ENCODE assay signal across 24 cellular contexts in the genomic region with DNA sequence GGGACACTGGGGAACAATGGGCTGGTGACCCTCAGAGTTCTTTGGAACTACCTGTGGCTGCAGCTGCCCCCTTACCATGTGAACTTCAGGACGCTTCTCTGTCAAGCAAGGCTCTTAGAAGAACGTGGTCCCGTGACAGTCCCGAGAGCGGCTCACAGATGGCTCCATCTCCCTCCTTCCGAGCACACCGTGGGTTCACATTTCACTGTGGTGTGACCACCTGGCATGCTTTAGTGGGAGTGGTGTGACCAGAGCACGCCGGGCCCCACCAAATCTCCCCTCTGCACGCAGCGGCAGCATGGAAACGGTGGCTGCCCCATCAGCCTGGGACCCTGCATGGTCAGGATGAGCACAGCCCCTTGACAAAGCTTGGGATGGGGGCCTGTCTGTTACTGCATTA. TPM values are rescaled to one million over a fixed set of nuclear protein-coding genes. Genes with fewer than 3 reads are reported as not detected.
A peak's percentile ranks its signal among the peaks of the same experiment; 100 is the strongest.
DNase-seq lines count a peak whose midpoint lies in the region; ATAC-seq, FAIRE-seq and TF ChIP-seq lines count a peak whose summit lies in the region.
"Had no signal": no experiment of that assay in that cellular context is flagged by ENCODE, and none has a peak within 500 bp of the region (broad histone marks: within the 10 kb centered on the region; RNA-seq: fewer than 3 reads in every experiment).

No MANE protein-coding gene starts in this region.

- H3K79me1 ChIP-seq in trophoblast cell (ENCODE audit: low read length) = no peaks in the 10 kb centered on the region

- H2BK120ac ChIP-seq in trophoblast cell (ENCODE audit: insufficient read depth, low read length, poor library complexity) = no peak overlapping the region

- WGBS in trophoblast cell (ENCODE audit: extremely low coverage, insufficient coverage, insufficient read length) = no CpG with 5 or more reads among the region's 12 CpGs

- H3K36me3 ChIP-seq in BLaER1 (no peaks in the 10 kb centered on the region), kidney (ENCODE audit: control insufficient read depth in 1 of 2, insufficient read depth in 2 of 2, low read length in 2 of 2) (no peaks in the 10 kb centered on the region), trophoblast cell (ENCODE audit: control insufficient read depth in 1 of 2, insufficient read depth in 2 of 2, low read length in 2 of 2) (no peaks in the 10 kb centered on the region), MG63 (no peaks in the 10 kb centered on the region)
- H3K36me3 ChIP-seq: BE2C; BLaER1 treated with 17β-estradiol and CSF1 and Interleukin-3, amounts not matched to agents 10 nM and 100 nM had no signal

- FAIRE-seq in kidney (lab: Jason Lieb, UNC) = no peak
- FAIRE-seq: A549, D721Med, G401.6, GM12891, GM19239 had no signal

- no peak overlapping the region for H2BK12ac ChIP-seq in trophoblast cell (ENCODE audit: low read length)

- no peak overlapping the region for H2AFZ ChIP-seq in trophoblast cell (ENCODE audit: insufficient read depth, low read length, poor library complexity)

- no peaks in the 10 kb centered on the region for H3K27me3 Mint-ChIP-seq in activated naive CD4-positive, alpha-beta T cell treated with anti-CD3 and anti-CD28 coated beads, Interleukin-2, amount 10 ng/mL, durations not matched to agents 7 days and 5 days
- H3K27me3 Mint-ChIP-seq: CD4-positive, alpha-beta T cell had no signal

- H4K12ac ChIP-seq in trophoblast cell (ENCODE audit: low read depth, low read length) = no peak overlapping the region

- peaks cover 21% of the 10 kb centered on the region for H3K9me3 ChIP-seq in BLaER1
- H3K9me3 ChIP-seq in kidney (ENCODE audit: control insufficient read depth in 1 of 2, low read length in 2 of 2) = no peaks in the 10 kb centered on the region
- peaks cover 9% of the 10 kb centered on the region for H3K9me3 ChIP-seq in trophoblast cell (ENCODE audit: insufficient read depth, low read depth, low read length)
- H3K9me3 ChIP-seq in MG63 = no peaks in the 10 kb centered on the region
- H3K9me3 ChIP-seq: A549, BE2C, Caco-2 had no signal

- no peak overlapping the region for H2BK5ac ChIP-seq in trophoblast cell (ENCODE audit: low read depth, low read length, poor library complexity)

- intact Hi-C loops in kidney (cut with DNase I) = no loop called here

- H4K8ac ChIP-seq in trophoblast cell (ENCODE audit: low read depth, low read length) = no peak overlapping the region

- H4K91ac ChIP-seq in trophoblast cell (ENCODE audit: low read depth, low read length) = no peak overlapping the region

- H3K27ac ChIP-seq in BLaER1 (no peak overlapping the region), kidney (ENCODE audit: low read depth in 2 of 2, low read length in 2 of 2) (no peak overlapping the region), trophoblast cell (ENCODE audit: low read depth, low read length) (no peak overlapping the region)
- H3K27ac ChIP-seq: 22Rv1; A549; BLaER1 treated with 17β-estradiol and CSF1 and Interleukin-3, amounts not matched to agents 10 nM and 100 nM; C4-2B had no signal

- H3K27me3 ChIP-seq in BLaER1 (no peaks in the 10 kb centered on the region), trophoblast cell (ENCODE audit: insufficient read depth, low read length) (no peaks in the 10 kb centered on the region), MG63 (no peaks in the 10 kb centered on the region)
- H3K27me3 ChIP-seq: BE2C had no signal

- no peak overlapping the region for H3K4me3 Mint-ChIP-seq in activated naive CD4-positive, alpha-beta T cell treated with anti-CD3 and anti-CD28 coated beads, Interleukin-2, amount 10 ng/mL, durations not matched to agents 7 days and 5 days
- H3K4me3 Mint-ChIP-seq: CD4-positive, alpha-beta T cell; CD8-positive, alpha-beta T cell had no signal

- H3K4me1 ChIP-seq in BLaER1 (peaks cover 73% of the 10 kb centered on the region), kidney (ENCODE audit: control insufficient read depth in 1 of 2, insufficient read depth in 1 of 2, low read depth in 1 of 2, low read length in 2 of 2) (no peaks in the 10 kb centered on the region), trophoblast cell (ENCODE audit: control insufficient read depth in 1 of 2, insufficient read depth in 2 of 2, low read length in 2 of 2) (no peaks in the 10 kb centered on the region)
- H3K4me1 ChIP-seq: A549, BE2C, Caco-2 had no signal

- no peak overlapping the region for H3K14ac ChIP-seq in trophoblast cell (ENCODE audit: low read length)

- H3K79me2 ChIP-seq in trophoblast cell (ENCODE audit: control insufficient read depth, insufficient read depth, low read length, poor library complexity) = no peaks in the 10 kb centered on the region

- peak; percentile 73 for DNase-seq in NCI-H2171 treated with DMSO at 0.1 percent for 48 hours (lab: John Stamatoyannopoulos, UW)
- DNase-seq in kidney = peak; percentile 50
- DNase-seq in trophoblast cell = no peak
- DNase-seq in activated naive CD4-positive, alpha-beta T cell treated with anti-CD3 and anti-CD28 coated beads, Interleukin-2, amount 10 ng/mL, durations not matched to agents 7 days and 5 days = no peak
- DNase-seq in AG08396 (ENCODE audit: low spot score) = no peak
- no peak for DNase-seq in MG63
- DNase-seq: BE2C; Caco-2; Calu3; CD4-positive, alpha-beta T cell; CD8-positive, alpha-beta T cell; DMS79 treated with DMSO at 0.1 percent for 48 hours; GF-D8 had no signal

- no peak for ATAC-seq in HG02678 (IDR thresholded peaks at IDR 0.05; ENCODE audit: unreplicated experiment)
- ATAC-seq: A549; CD8-positive, alpha-beta T cell had no signal

- no peaks in the 10 kb centered on the region for H3K9me3 Mint-ChIP-seq in activated naive CD4-positive, alpha-beta T cell treated with anti-CD3 and anti-CD28 coated beads, Interleukin-2, amount 10 ng/mL, durations not matched to agents 7 days and 5 days

- H4K20me1 ChIP-seq in BLaER1 = no peaks in the 10 kb centered on the region

- TF ChIP-seq CTCF in kidney (IDR thresholded peaks at IDR 0.05; ENCODE audit: borderline replicate concordance, extremely low read depth, insufficient read depth) = no peak

- H3K4ac ChIP-seq in trophoblast cell (ENCODE audit: low read depth, low read length) = no peak overlapping the region

- H3K4me2 ChIP-seq in BLaER1 (0 out of 2 replicates have a peak overlapping the region, but pooled peaks have one; percentile 27), trophoblast cell (ENCODE audit: low read length) (no peak overlapping the region)
- H3K4me2 ChIP-seq: A549 had no signal

- no peak overlapping the region for H3K23ac ChIP-seq in trophoblast cell (ENCODE audit: low read length)

- H3K4me3 ChIP-seq in BLaER1 (no peak overlapping the region), kidney (ENCODE audit: low read length in 2 of 2) (no peak overlapping the region), trophoblast cell (ENCODE audit: low read depth, low read length) (peak overlapping the region; percentile 25), MG63 (no peak overlapping the region)
- H3K4me3 ChIP-seq: A549; BLaER1 treated with 17β-estradiol and CSF1 and Interleukin-3, amounts not matched to agents 10 nM and 100 nM had no signal

- no peak overlapping the region for H2AK5ac ChIP-seq in trophoblast cell (ENCODE audit: low read length)

- H3K18ac ChIP-seq in trophoblast cell (ENCODE audit: low read length) = no peak overlapping the region

- H3K27ac Mint-ChIP-seq in activated naive CD4-positive, alpha-beta T cell treated with anti-CD3 and anti-CD28 coated beads, Interleukin-2, amount 10 ng/mL, durations not matched to agents 7 days and 5 days = no peak overlapping the region
- H3K27ac Mint-ChIP-seq: CD4-positive, alpha-beta T cell; CD8-positive, alpha-beta T cell had no signal

- H3K36me3 Mint-ChIP-seq in activated naive CD4-positive, alpha-beta T cell treated with anti-CD3 and anti-CD28 coated beads, Interleukin-2, amount 10 ng/mL, durations not matched to agents 7 days and 5 days = no peaks in the 10 kb centered on the region
- H3K36me3 Mint-ChIP-seq: CD8-positive, alpha-beta T cell had no signal

- CTCF ChIA-PET in activated naive CD4-positive, alpha-beta T cell treated with anti-CD3 and anti-CD28 coated beads, Interleukin-2, amount 10 ng/mL, durations not matched to agents 7 days and 5 days (lab: Charles Lee) = no interaction called here

- no peaks in the 10 kb centered on the region for H3K4me1 Mint-ChIP-seq in activated naive CD4-positive, alpha-beta T cell treated with anti-CD3 and anti-CD28 coated beads, Interleukin-2, amount 10 ng/mL, durations not matched to agents 7 days and 5 days

- H3K9ac ChIP-seq in BLaER1 = no peak overlapping the region
- H3K9ac ChIP-seq in kidney (ENCODE audit: low read length in 2 of 2) = no peak overlapping the region
- no peak overlapping the region for H3K9ac ChIP-seq in trophoblast cell (ENCODE audit: low read length)
- H3K9ac ChIP-seq: BLaER1 treated with 17β-estradiol and CSF1 and Interleukin-3, amounts not matched to agents 10 nM and 100 nM had no signal

RNA-seq across cellular contexts. Expression of a gene that starts 9.7 kb away (rescaled TPM):
- total RNA-seq in kidney = not detected
- polyA plus RNA-seq in kidney (ENCODE audit: insufficient read depth, low read depth, low replicate concordance) = not detected
- not detected in 2 replicates for polyA plus RNA-seq in trophoblast cell (2013)
- total RNA-seq in MG63 (2014; rRNA removed; shearing (Covaris generic); ENCODE audit: low replicate concordance) = not detected in 2 replicates
- total RNA-seq: A172; Caco-2; Calu3; CD8-positive, alpha-beta T cell had no signal

Comparison
In these comparisons a context has a peak if more than half of its experiments do, and no peak if none do; other contexts are left out.
1. DNase-seq: peak in NCI-H2171 treated with DMSO at 0.1 percent for 48 hours (single experiment) and kidney (single experiment); none in trophoblast cell (0 of 2), activated naive CD4-positive, alpha-beta T cell treated with anti-CD3 and anti-CD28 coated beads, Interleukin-2, amount 10 ng/mL, durations not matched to agents 7 days and 5 days (single experiment), AG08396 (single experiment) and MG63 (single experiment).